ENCODE assay signal across 28 cellular contexts in genomic region chr9:127384901-127385300, GRCh38. TPM values are rescaled to one million over a fixed set of nuclear protein-coding genes. Genes with fewer than 3 reads are reported as not detected.
A peak's percentile ranks its signal among the peaks of the same experiment; 100 is the strongest.
DNase-seq lines count a peak whose midpoint lies in the region; ATAC-seq and TF ChIP-seq lines count a peak whose summit lies in the region.
"Had no signal": no experiment of that assay in that cellular context is flagged by ENCODE, and none has a peak within 500 bp of the region (broad histone marks: within the 10 kb centered on the region; RNA-seq: fewer than 3 reads in every experiment).

No MANE protein-coding gene starts in this region.

- no peak overlapping the region for H4K8ac ChIP-seq in neuronal stem cell (ENCODE audit: low read depth, low read length)

- DNase-seq in BE2C = no peak
- DNase-seq in HFFc6 = no peak
- DNase-seq in ecto neural progenitor cell (ENCODE audit: low spot score) = peak; percentile 48
- no peak for DNase-seq in neuronal stem cell (ENCODE audit: low spot score)
- DNase-seq in KG1 (lab: John Stamatoyannopoulos, UW) = no peak
- no peak for DNase-seq in effector memory CD4-positive, alpha-beta T cell
- DNase-seq in mucosa of descending colon = no peak
- DNase-seq in activated CD4-positive, alpha-beta memory T cell treated with anti-CD3 and anti-CD28 coated beads, Interleukin-2, amount 10 ng/mL, durations not matched to agents 7 days and 5 days = no peak
- DNase-seq: activated CD4-positive, alpha-beta T cell treated with anti-CD3 and anti-CD28 coated beads for 4 hours; activated T-cell treated with anti-CD3 and anti-CD28 coated beads, Interleukin-2, amount 50 U/mL, for 1 hour; caudate nucleus; CD8-positive, alpha-beta memory T cell; DMS 273 treated with DMSO at 0.1 percent for 48 hours; EL; left cardiac atrium; MV-4-11; NCI-H1436 treated with DMSO at 0.1 percent for 48 hours; NCI-H226; nephron progenitor cell; Right ventricle myocardium superior; stimulated activated CD4-positive, alpha-beta T cell treated with anti-CD3 and anti-CD28 coated beads, Interleukin-2, amount 100 ng/mL, for 48 hours; T-helper 2 cell had no signal

- intact Hi-C loops in mucosa of descending colon (cut with DNase I, micrococcal nuclease) = no loop called here

- H3K9me3 ChIP-seq in BE2C (no peaks in the 10 kb centered on the region), neuronal stem cell (replicated peaks in 1 of 2; ENCODE audit: control insufficient read depth in 2 of 2, insufficient read depth in 1 of 2, low read depth in 1 of 2, low read length in 2 of 2) (no peaks in the 10 kb centered on the region), mucosa of descending colon (no peaks in the 10 kb centered on the region)
- H3K9me3 ChIP-seq in effector memory CD4-positive, alpha-beta T cell (ENCODE audit: control insufficient read depth, low read length) = no peaks in the 10 kb centered on the region
- H3K9me3 ChIP-seq: right atrium auricular region, tibial nerve had no signal

- H2BK120ac ChIP-seq in neuronal stem cell (ENCODE audit: low read depth, low read length) = no peak overlapping the region

- H2BK5ac ChIP-seq in neuronal stem cell (ENCODE audit: low read length) = no peak overlapping the region

- peak overlapping the region; percentile 43 for H2BK15ac ChIP-seq in neuronal stem cell (ENCODE audit: low read length)

- H3K4me3 Mint-ChIP-seq in HFFc6 = no peak overlapping the region
- H3K4me3 Mint-ChIP-seq in activated CD4-positive, alpha-beta memory T cell treated with anti-CD3 and anti-CD28 coated beads, Interleukin-2, amount 10 ng/mL, durations not matched to agents 7 days and 5 days = no peak overlapping the region
- H3K4me3 Mint-ChIP-seq: B cell; CD8-positive, alpha-beta memory T cell; nephron progenitor cell had no signal

- no peaks in the 10 kb centered on the region for H3K36me3 ChIP-seq in BE2C
- no peaks in the 10 kb centered on the region for H3K36me3 ChIP-seq in neuronal stem cell (replicated peaks in 1 of 2; ENCODE audit: control insufficient read depth in 2 of 2, insufficient read depth in 2 of 2, low read length in 2 of 2)
- no peaks in the 10 kb centered on the region for H3K36me3 ChIP-seq in effector memory CD4-positive, alpha-beta T cell (ENCODE audit: control insufficient read depth, insufficient read depth, low read length)
- no peaks in the 10 kb centered on the region for H3K36me3 ChIP-seq in mucosa of descending colon (ENCODE audit: low read depth)
- H3K36me3 ChIP-seq: tibial nerve had no signal

- CTCF ChIA-PET in activated CD4-positive, alpha-beta memory T cell treated with anti-CD3 and anti-CD28 coated beads, Interleukin-2, amount 10 ng/mL, durations not matched to agents 7 days and 5 days (lab: Charles Lee) = interaction anchor here (1.6 kb wide), 1 partner anchor 15 kb away, joined by 4 read pairs; no protein-coding TSS in a partner anchor

- TF ChIP-seq CTCF in BE2C (IDR thresholded peaks at IDR 0.05; ENCODE audit: low read depth, low read length) (0 out of 2 replicates have a peak, but pooled peaks have one; percentile 13), HFFc6 (IDR thresholded peaks at IDR 0.05) (peak; percentile 32; the same call in 1 of the 2 replicates), mucosa of descending colon (IDR thresholded peaks at IDR 0.05) (no peak)

- peaks cover 18% of the 10 kb centered on the region for H3K27me3 Mint-ChIP-seq in HFFc6 (ENCODE audit: insufficient read depth)
- H3K27me3 Mint-ChIP-seq in activated CD4-positive, alpha-beta memory T cell treated with anti-CD3 and anti-CD28 coated beads, Interleukin-2, amount 10 ng/mL, durations not matched to agents 7 days and 5 days = peaks cover 50% of the 10 kb centered on the region

- H3K27ac Mint-ChIP-seq in HFFc6 = no peak overlapping the region
- H3K27ac Mint-ChIP-seq in activated CD4-positive, alpha-beta memory T cell treated with anti-CD3 and anti-CD28 coated beads, Interleukin-2, amount 10 ng/mL, durations not matched to agents 7 days and 5 days = no peak overlapping the region
- H3K27ac Mint-ChIP-seq: B cell, nephron progenitor cell had no signal

- no peaks in the 10 kb centered on the region for H3K36me3 Mint-ChIP-seq in HFFc6 (ENCODE audit: low read depth)
- H3K36me3 Mint-ChIP-seq in activated CD4-positive, alpha-beta memory T cell treated with anti-CD3 and anti-CD28 coated beads, Interleukin-2, amount 10 ng/mL, durations not matched to agents 7 days and 5 days (ENCODE audit: low read depth) = no peaks in the 10 kb centered on the region
- H3K36me3 Mint-ChIP-seq: CD8-positive, alpha-beta memory T cell had no signal

- H3K4me3 ChIP-seq in BE2C (ENCODE audit: low read depth, low read length) (no peak overlapping the region), neuronal stem cell (ENCODE audit: low read length in 2 of 2) (no peak overlapping the region), mucosa of descending colon (no peak overlapping the region)
- no peak overlapping the region for H3K4me3 ChIP-seq in effector memory CD4-positive, alpha-beta T cell (ENCODE audit: insufficient read depth, low read depth, low read length, poor library complexity, severe bottlenecking)
- H3K4me3 ChIP-seq: lung, PC-9, right atrium auricular region, tibial nerve had no signal

- no peak overlapping the region for H2AK5ac ChIP-seq in neuronal stem cell (ENCODE audit: low read depth, low read length)

- H3K23ac ChIP-seq in neuronal stem cell (ENCODE audit: low read depth, low read length, poor library complexity) = no peak overlapping the region

- H3K4me2 ChIP-seq in neuronal stem cell (ENCODE audit: insufficient read depth, low read length, poor library complexity, severe bottlenecking) = no peak overlapping the region
- H3K4me2 ChIP-seq: PC-9 had no signal

- no peak overlapping the region for H3K14ac ChIP-seq in neuronal stem cell (ENCODE audit: low read length)

- no peak overlapping the region for H2AFZ ChIP-seq in neuronal stem cell (ENCODE audit: low read length)
- H2AFZ ChIP-seq: parathyroid adenoma, PC-9 had no signal

- H3K4me1 Mint-ChIP-seq in HFFc6 (ENCODE audit: low read depth) = peaks cover 18% of the 10 kb centered on the region
- H3K4me1 Mint-ChIP-seq in activated CD4-positive, alpha-beta memory T cell treated with anti-CD3 and anti-CD28 coated beads, Interleukin-2, amount 10 ng/mL, durations not matched to agents 7 days and 5 days = peaks cover 22% of the 10 kb centered on the region

- no peaks in the 10 kb centered on the region for H3K9me3 Mint-ChIP-seq in HFFc6
- H3K9me3 Mint-ChIP-seq in activated CD4-positive, alpha-beta memory T cell treated with anti-CD3 and anti-CD28 coated beads, Interleukin-2, amount 10 ng/mL, durations not matched to agents 7 days and 5 days = no peaks in the 10 kb centered on the region
- H3K9me3 Mint-ChIP-seq: CD8-positive, alpha-beta memory T cell had no signal

- no peaks in the 10 kb centered on the region for H3K79me1 ChIP-seq in neuronal stem cell (ENCODE audit: low read depth, low read length)

- no peaks in the 10 kb centered on the region for H3K27me3 ChIP-seq in BE2C
- no peaks in the 10 kb centered on the region for H3K27me3 ChIP-seq in neuronal stem cell (ENCODE audit: control insufficient read depth in 3 of 3, insufficient read depth in 3 of 3, low read depth in 1 of 3, low read length in 3 of 3)
- peaks cover 14% of the 10 kb centered on the region for H3K27me3 ChIP-seq in effector memory CD4-positive, alpha-beta T cell (replicated peaks; ENCODE audit: control insufficient read depth, insufficient read depth, low read length, poor library complexity, severe bottlenecking)
- H3K27me3 ChIP-seq: right atrium auricular region, tibial nerve had no signal

- no peak for ATAC-seq in mucosa of descending colon
- ATAC-seq: left cardiac atrium had no signal

- H3K4me1 ChIP-seq in BE2C = peaks cover 5% of the 10 kb centered on the region
- peaks cover 0 to 16% of the 10 kb centered on the region in 2 donors for H3K4me1 ChIP-seq in neuronal stem cell (ENCODE audit: control insufficient read depth in 2 of 2, insufficient read depth in 1 of 2, low read depth in 1 of 2, low read length in 2 of 2)
- peaks cover 9% of the 10 kb centered on the region for H3K4me1 ChIP-seq in effector memory CD4-positive, alpha-beta T cell (ENCODE audit: control insufficient read depth, insufficient read depth, low read length, poor library complexity, severe bottlenecking)
- H3K4me1 ChIP-seq in mucosa of descending colon (ENCODE audit: low read depth) = peaks cover 13% of the 10 kb centered on the region
- H3K4me1 ChIP-seq: parathyroid adenoma, right atrium auricular region had no signal

- H3K27ac ChIP-seq in neuronal stem cell (replicated peaks; ENCODE audit: low read length) = no peak overlapping the region
- no peak overlapping the region for H3K27ac ChIP-seq in effector memory CD4-positive, alpha-beta T cell (ENCODE audit: insufficient read depth, low read length, poor library complexity, severe bottlenecking)
- H3K27ac ChIP-seq: parathyroid adenoma, PC-9, right atrium auricular region, tibial nerve had no signal

- WGBS in neuronal stem cell (ENCODE audit: extremely low coverage in 2 of 2, insufficient read length in 2 of 2, insufficient replicate concordance in 1 of 2), 2 donors = no CpG with 5 or more reads among the region's 13 CpGs

- no peak overlapping the region for H2BK12ac ChIP-seq in neuronal stem cell (ENCODE audit: low read length)

- no peak overlapping the region for H4K91ac ChIP-seq in neuronal stem cell (ENCODE audit: low read depth, low read length, poor library complexity)

- no peak overlapping the region for H3K4ac ChIP-seq in neuronal stem cell (ENCODE audit: low read length)

- peak overlapping the region; percentile 34 for H3K9ac ChIP-seq in neuronal stem cell (ENCODE audit: low read depth, low read length, poor library complexity)
- H3K9ac ChIP-seq: parathyroid adenoma had no signal

- POLR2A ChIA-PET in activated CD4-positive, alpha-beta memory T cell treated with anti-CD3 and anti-CD28 coated beads, Interleukin-2, amount 10 ng/mL, durations not matched to agents 7 days and 5 days (lab: Charles Lee) = no interaction called here

- peak overlapping the region; percentile 11 for H3K18ac ChIP-seq in neuronal stem cell (ENCODE audit: low read length)

RNA-seq across cellular contexts. Expression of gene SLC2A8, which starts 12.1 kb away (rescaled TPM):
- 39.2 TPM for polyA plus RNA-seq in BE2C (2012; ENCODE audit: insufficient read depth, insufficient read length, low read depth)
- total RNA-seq in HFFc6 (2021; fragmentation: NEBNext Ultra II Directional; extraction: Animal tissue kit (Norgen Biotek cat#: 25700)) = 10 to 100 TPM; 11.5 to 13.6 (median 12.5) TPM
- 10.9 TPM for polyA plus RNA-seq in neuronal stem cell (2013, experiment 1 of 2)
- 10.8 TPM for polyA plus RNA-seq in neuronal stem cell (2013, experiment 2 of 2)
- 10 to 100 TPM; 17.3 to 60.1 (median 23.0) TPM for total RNA-seq in mucosa of descending colon
- total RNA-seq in activated CD4-positive, alpha-beta memory T cell treated with anti-CD3 and anti-CD28 coated beads, Interleukin-2, amount 10 ng/mL, durations not matched to agents 7 days and 5 days = 1 to 10 TPM; 7.5 to 7.7 TPM

RNA-seq across cellular contexts. Expression of gene ZNF79, which starts 39.3 kb away (rescaled TPM):
- polyA plus RNA-seq in BE2C (2012; ENCODE audit: insufficient read depth, insufficient read length, low read depth) = 12.8 TPM
- 1 to 10 TPM; 6.7 to 8.5 (median 7.6) TPM for total RNA-seq in HFFc6 (2021; fragmentation: NEBNext Ultra II Directional; extraction: Animal tissue kit (Norgen Biotek cat#: 25700))
- polyA plus RNA-seq in neuronal stem cell (2013, experiment 1 of 2) = 3.2 TPM
- polyA plus RNA-seq in neuronal stem cell (2013, experiment 2 of 2) = 3.3 TPM
- total RNA-seq in mucosa of descending colon = 10 to 100 TPM in 1 of 3 donors, 1 to 10 TPM in 2; 5.1 to 13.6 (median 5.7) TPM
- total RNA-seq in activated CD4-positive, alpha-beta memory T cell treated with anti-CD3 and anti-CD28 coated beads, Interleukin-2, amount 10 ng/mL, durations not matched to agents 7 days and 5 days = 10 to 100 TPM; 12.5 to 12.7 TPM
